In genomic region chr6:1593286-1593957, GRCh38 we compare ENCODE assay signal across 25 cellular contexts. TPM values are rescaled to one million over a fixed set of nuclear protein-coding genes. Genes with fewer than 3 reads are reported as not detected.
"Had no signal": no experiment of that assay in that cellular context is flagged by ENCODE, and none has a peak within 500 bp of the region (broad histone marks: within the 10 kb centered on the region; RNA-seq: fewer than 3 reads in every experiment).

No MANE protein-coding gene starts in this region.

- DNase-seq: activated B cell treated with CpG ODN at 0.5 μM for 24 hours; activated CD4-positive, alpha-beta T cell treated with anti-CD3 and anti-CD28 coated beads for 36 hours; activated CD4-positive, alpha-beta T cell treated with anti-CD3 and anti-CD28 coated beads, Interleukin-2, amount 50 U/mL, for 4 hours; activated effector memory CD4-positive, alpha-beta T cell treated with Interleukin-2 at 50 U/mL for 16 hours; activated naive CD4-positive, alpha-beta T cell treated with anti-CD3 and anti-CD28 coated beads for 36 hours; activated naive CD8-positive, alpha-beta T cell treated with anti-CD3 and anti-CD28 coated beads, Interleukin-2, amount 10 ng/mL, durations not matched to agents 7 days and 5 days; activated T-cell treated with anti-CD3 and anti-CD28 coated beads, Interleukin-2, amount 50 U/mL, for 72 hours; amniotic stem cell; cerebellar nuclear complex; erythroblast; foreskin keratinocyte; kidney; left lung; natural killer cell; ovary; psoas muscle; stimulated activated CD4-positive, alpha-beta T cell treated with anti-CD3 and anti-CD28 coated beads, Interleukin-12 subunit alpha, Interleukin-12 subunit beta, amount 100 ng/mL, for 4 hours; stimulated activated CD4-positive, alpha-beta T cell treated with anti-CD3 and anti-CD28 coated beads, Interleukin-4, amount 100 ng/mL, for 4 hours; stimulated activated naive CD8-positive, alpha-beta T cell treated with anti-CD3 and anti-CD28 coated beads, Interleukin-15, amount 100 ng/mL, for 72 hours; T-helper 17 cell; trophoblast cell; uterus had no signal

- H3K36me3 Mint-ChIP-seq: activated naive CD8-positive, alpha-beta T cell treated with anti-CD3 and anti-CD28 coated beads, Interleukin-2, amount 10 ng/mL, durations not matched to agents 7 days and 5 days; natural killer cell had no signal

- H3K4me1 ChIP-seq: foreskin keratinocyte, psoas muscle, uterus had no signal

- H3K36me3 ChIP-seq: left lung, ovary, right atrium auricular region, uterus had no signal

- H3K9me3 ChIP-seq: left lung, ovary, psoas muscle, right atrium auricular region, uterus had no signal

- H3K27ac Mint-ChIP-seq: activated B cell treated with CpG ODN at 0.5 μM for 24 hours; activated CD4-positive, alpha-beta T cell treated with anti-CD3 and anti-CD28 coated beads for 36 hours; activated naive CD4-positive, alpha-beta T cell treated with anti-CD3 and anti-CD28 coated beads for 36 hours; activated naive CD8-positive, alpha-beta T cell treated with anti-CD3 and anti-CD28 coated beads, Interleukin-2, amount 10 ng/mL, durations not matched to agents 7 days and 5 days; activated T-cell treated with anti-CD3 and anti-CD28 coated beads, Interleukin-2, amount 50 U/mL, for 72 hours; natural killer cell; stimulated activated naive CD8-positive, alpha-beta T cell treated with anti-CD3 and anti-CD28 coated beads, Interleukin-15, amount 100 ng/mL, for 72 hours; T-helper 17 cell had no signal

- H3K4me3 Mint-ChIP-seq: activated B cell treated with CpG ODN at 0.5 μM for 24 hours; activated CD4-positive, alpha-beta T cell treated with anti-CD3 and anti-CD28 coated beads for 36 hours; activated naive CD4-positive, alpha-beta T cell treated with anti-CD3 and anti-CD28 coated beads for 36 hours; activated naive CD8-positive, alpha-beta T cell treated with anti-CD3 and anti-CD28 coated beads, Interleukin-2, amount 10 ng/mL, durations not matched to agents 7 days and 5 days; activated T-cell treated with anti-CD3 and anti-CD28 coated beads, Interleukin-2, amount 50 U/mL, for 72 hours; natural killer cell; stimulated activated naive CD8-positive, alpha-beta T cell treated with anti-CD3 and anti-CD28 coated beads, Interleukin-15, amount 100 ng/mL, for 72 hours; T-helper 17 cell had no signal

- H3K4me3 ChIP-seq: coronary artery, left lung, lung, ovary, psoas muscle, right atrium auricular region, uterus had no signal

- ATAC-seq: activated CD4-positive, alpha-beta T cell treated with anti-CD3 and anti-CD28 coated beads for 36 hours; activated T-cell treated with anti-CD3 and anti-CD28 coated beads, Interleukin-2, amount 50 U/mL, for 72 hours; foreskin keratinocyte; left lung; natural killer cell; psoas muscle; stimulated activated naive CD8-positive, alpha-beta T cell treated with anti-CD3 and anti-CD28 coated beads, Interleukin-15, amount 100 ng/mL, for 72 hours; T-helper 17 cell had no signal

- H3K9me3 Mint-ChIP-seq: activated B cell treated with CpG ODN at 0.5 μM for 24 hours; activated naive CD4-positive, alpha-beta T cell treated with anti-CD3 and anti-CD28 coated beads for 36 hours; activated naive CD8-positive, alpha-beta T cell treated with anti-CD3 and anti-CD28 coated beads, Interleukin-2, amount 10 ng/mL, durations not matched to agents 7 days and 5 days; activated T-cell treated with anti-CD3 and anti-CD28 coated beads, Interleukin-2, amount 50 U/mL, for 72 hours; natural killer cell; stimulated activated naive CD8-positive, alpha-beta T cell treated with anti-CD3 and anti-CD28 coated beads, Interleukin-15, amount 100 ng/mL, for 72 hours had no signal

- H3K27ac ChIP-seq: coronary artery, foreskin keratinocyte, left lung, ovary, psoas muscle, right atrium auricular region, uterus had no signal

- H3K27me3 ChIP-seq: ovary, right atrium auricular region had no signal

RNA-seq across cellular contexts. Expression of gene FOXC1, which starts 16.3 kb away (rescaled TPM):
- total RNA-seq: activated naive CD4-positive, alpha-beta T cell treated with anti-CD3 and anti-CD28 coated beads for 36 hours; activated naive CD8-positive, alpha-beta T cell treated with anti-CD3 and anti-CD28 coated beads, Interleukin-2, amount 10 ng/mL, durations not matched to agents 7 days and 5 days had no signal
